ENCODE assay signal across 1 cellular context in the genomic region with DNA sequence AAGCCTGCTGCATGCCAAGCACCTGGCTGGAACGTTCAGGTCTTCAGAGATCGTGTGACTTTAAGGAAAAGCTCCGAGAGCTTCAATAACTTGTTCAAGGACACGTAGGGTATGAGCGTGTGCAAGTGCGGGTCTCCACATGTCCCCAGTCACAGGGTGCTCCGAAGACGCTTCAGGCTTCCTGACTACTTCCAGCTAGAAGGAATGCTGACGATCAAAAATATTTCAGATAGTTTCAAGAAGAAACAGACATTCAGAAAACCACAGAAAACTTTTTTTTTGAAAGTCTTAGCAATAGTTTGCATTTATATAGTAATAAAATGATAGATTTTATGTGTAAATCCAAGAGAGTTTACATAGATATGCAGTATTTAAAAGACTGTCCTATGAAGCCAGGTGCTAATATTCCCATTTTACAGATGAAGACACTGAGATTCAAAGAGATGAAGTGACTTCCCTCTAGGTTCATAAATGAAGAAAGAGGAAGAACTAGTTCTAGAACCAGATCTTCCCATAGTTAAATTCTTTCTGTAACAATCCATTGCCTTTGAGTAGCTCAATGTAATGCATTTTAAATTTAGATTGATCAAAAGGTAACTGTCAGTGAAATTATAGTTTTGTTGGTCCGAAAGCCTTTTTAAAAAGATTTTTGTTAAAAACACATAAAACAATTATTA.
A peak's percentile ranks its signal among the peaks of the same experiment; 100 is the strongest.
TF ChIP-seq lines count a peak whose summit lies in the region.

No MANE protein-coding gene starts in this region.

TF ChIP-seq in H1, 55 proteins besides CTCF, POLR2A, EP300 and RAD21:
- 0 out of 2 replicates have a peak, but pooled peaks have one; percentile 15 for TF ChIP-seq E2F6 (IDR thresholded peaks at IDR 0.05)
- TF ChIP-seq TAF7 (optimal IDR thresholded peaks at IDR 0.05; ENCODE audit: borderline replicate concordance, low read depth, low read length) = no peak
- TF ChIP-seq CBX5 (IDR thresholded peaks at IDR 0.05; ENCODE audit: low read depth, low read length) = no peak
- TF ChIP-seq, protein P1, sequence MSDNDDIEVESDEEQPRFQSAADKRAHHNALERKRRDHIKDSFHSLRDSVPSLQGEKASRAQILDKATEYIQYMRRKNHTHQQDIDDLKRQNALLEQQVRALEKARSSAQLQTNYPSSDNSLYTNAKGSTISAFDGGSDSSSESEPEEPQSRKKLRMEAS (IDR thresholded peaks at IDR 0.05) = peak; percentile 67
TF ChIP-seq in H1: peak in this region for 2.
